1 cellular context compared by ENCODE assay signal in the genomic region with DNA sequence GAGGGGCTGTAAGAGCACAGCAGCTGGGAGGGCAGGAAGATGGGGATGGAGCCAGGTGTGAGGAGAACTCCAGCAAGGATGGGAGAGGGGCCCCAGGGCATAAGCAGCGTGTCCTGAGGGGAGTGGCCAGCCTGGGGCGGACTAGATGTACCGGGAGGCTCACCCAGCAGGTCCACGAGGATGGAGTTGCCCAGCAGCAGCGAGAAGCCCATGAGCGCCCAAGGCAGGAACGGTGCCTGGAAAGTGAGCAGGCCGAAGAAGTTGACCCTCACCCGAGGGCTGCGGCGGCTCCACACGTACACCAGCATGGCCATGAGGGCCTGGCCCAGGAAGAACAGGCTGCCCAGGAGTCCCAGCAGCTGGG.
TF ChIP-seq lines count a peak whose summit lies in the region.

No MANE protein-coding gene starts in this region.

TF ChIP-seq in GM12878, 131 proteins besides CTCF, POLR2A, EP300 and RAD21:
- no peak for TF ChIP-seq ZBED1 (IDR thresholded peaks at IDR 0.05; ENCODE audit: borderline replicate concordance)
- no peak for TF ChIP-seq MEF2B (IDR thresholded peaks at IDR 0.05; ENCODE audit: partially characterized antibody, poor library complexity, severe bottlenecking)
- no peak for TF ChIP-seq LARP7 (IDR thresholded peaks at IDR 0.05)
- 0 out of 2 replicates have a peak, but pooled peaks have one; percentile 4 for TF ChIP-seq SMAD5 (IDR thresholded peaks at IDR 0.05; ENCODE audit: low read depth)
